ENCODE assay signal across 13 cellular contexts in the genomic region with DNA sequence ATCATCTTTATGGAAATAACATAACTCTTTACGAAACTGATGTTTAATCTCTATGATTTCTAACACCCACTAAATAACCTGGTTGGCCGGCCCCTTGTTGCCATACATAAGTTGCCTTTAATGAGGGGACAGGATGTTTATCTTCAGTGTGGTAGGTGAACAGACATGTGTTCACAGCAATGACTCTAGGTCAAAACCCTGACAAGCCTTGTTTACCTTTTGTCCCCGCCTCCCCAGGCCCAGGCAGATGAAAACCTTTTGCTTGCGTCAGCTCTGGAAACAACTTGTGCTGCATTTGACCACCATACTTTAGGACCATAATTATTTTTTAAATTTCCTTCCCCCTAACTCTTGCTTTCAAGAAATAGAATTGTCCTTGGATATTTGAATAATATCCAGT. TPM values are rescaled to one million over a fixed set of nuclear protein-coding genes. Genes with fewer than 3 reads are reported as not detected.
DNase-seq lines count a peak whose midpoint lies in the region; ATAC-seq and TF ChIP-seq lines count a peak whose summit lies in the region.
"Had no signal": no experiment of that assay in that cellular context is flagged by ENCODE, and none has a peak within 500 bp of the region (broad histone marks: within the 10 kb centered on the region; RNA-seq: fewer than 3 reads in every experiment).

No MANE protein-coding gene starts in this region.

- no peak overlapping the region for H3K27ac ChIP-seq in transverse colon

- no peak for TF ChIP-seq EP300 in transverse colon (IDR thresholded peaks at IDR 0.05; ENCODE audit: low read depth)

- H3K4me1 ChIP-seq in transverse colon, result peaks cover 0 to 7% (median 0%) of the 10 kb centered on the region in 4 donors

- 47 to 78% methylated on average over 3 to 4 of the region's 4 CpGs for WGBS in transverse colon (ENCODE audit: low coverage in 1 of 2), 2 donors

- no peak for ATAC-seq in GM21528 (IDR thresholded peaks at IDR 0.05; ENCODE audit: low FRiP score, unreplicated experiment)
- ATAC-seq: CD8-positive, alpha-beta T cell had no signal

- no peaks in the 10 kb centered on the region for H3K36me3 ChIP-seq in transverse colon

- intact Hi-C loops in transverse colon (cut with DNase I; ENCODE audit: low total_unique reads), result no loop called here

- in situ Hi-C loops in transverse colon (cut with MboI; ENCODE audit: low pct_ligation_motif_present in 1 of 4, low pct_unique_long_range_greater_than_20kb in 1 of 4, low sequenced_read_pairs in 3 of 4), result no loop called here

- TF ChIP-seq CTCF in transverse colon (IDR thresholded peaks at IDR 0.05), result no peak

- no peaks in the 10 kb centered on the region for H3K27me3 ChIP-seq in transverse colon

- H3K4me3 ChIP-seq in transverse colon, result no peak overlapping the region

- peak; percentile 75 for DNase-seq in DMS53 (lab: John Stamatoyannopoulos, UW)
- peak; percentile 51 for DNase-seq in DMS53 treated with DMSO at 0.1 percent for 48 hours (lab: John Stamatoyannopoulos, UW; ENCODE audit: unreplicated experiment)
- peak; percentile 7 for DNase-seq in SHP77 treated with DMSO at 0.1 percent for 48 hours (lab: John Stamatoyannopoulos, UW)
- peak; percentile 5 for DNase-seq in left kidney (ENCODE audit: low read depth, low spot score)
- DNase-seq in transverse colon, result no peak
- DNase-seq: CD8-positive, alpha-beta T cell; COR-L47; DMS153; HCEC 1CT; HFFc6 had no signal

- no peak for TF ChIP-seq POLR2A in transverse colon (IDR thresholded peaks at IDR 0.05)

- no peaks in the 10 kb centered on the region for H3K9me3 ChIP-seq in transverse colon

RNA-seq across cellular contexts. Expression of a gene that starts 2.9 kb away (rescaled TPM):
- not detected for total RNA-seq in transverse colon
- total RNA-seq: A673; CD8-positive, alpha-beta T cell; H4; HFFc6 had no signal

RNA-seq across cellular contexts. Expression of a gene that starts 55.7 kb away (rescaled TPM):
- under 1 TPM in 1 of 4 donors, not detected in 3; 0.16 TPM for total RNA-seq in transverse colon
- total RNA-seq: A673; CD8-positive, alpha-beta T cell; H4; HFFc6 had no signal
